In genomic region chr7:148856035-148856881, GRCh38 we compare ENCODE assay signal across 8 cellular contexts. TPM values are rescaled to one million over a fixed set of nuclear protein-coding genes. Genes with fewer than 3 reads are reported as not detected.
DNase-seq lines count a peak whose midpoint lies in the region; ATAC-seq and TF ChIP-seq lines count a peak whose summit lies in the region.

No MANE protein-coding gene starts in this region.

- TF ChIP-seq CTCF in GM13976 (IDR thresholded peaks at IDR 0.05; ENCODE audit: borderline replicate concordance, control extremely low read depth, extremely low read depth, insufficient read depth, missing control alignments) (peak; percentile 49), lung (IDR thresholded peaks at IDR 0.05; ENCODE audit: control extremely low read depth, extremely low read depth) (peak; percentile 27)

- peak overlapping the region; percentile 43 to 90 for H3K27ac Mint-ChIP-seq in stimulated activated naive CD8-positive, alpha-beta T cell treated with anti-CD3 and anti-CD28 coated beads, Interleukin-15, amount 100 ng/mL, for 72 hours

- peak; percentile 69 for ATAC-seq in HG03066 (IDR thresholded peaks at IDR 0.05; ENCODE audit: low read depth, unreplicated experiment)
- ATAC-seq in lung (ENCODE audit: insufficient read depth, low FRiP score), result peak; percentile 58
- peak; percentile 56 for ATAC-seq in stimulated activated naive CD8-positive, alpha-beta T cell treated with anti-CD3 and anti-CD28 coated beads, Interleukin-15, amount 100 ng/mL, for 72 hours

- no peaks in the 10 kb centered on the region for H3K27me3 ChIP-seq in lung (ENCODE audit: control insufficient read depth, insufficient read depth)

- peaks cover 38% of the 10 kb centered on the region for H3K4me1 Mint-ChIP-seq in stimulated activated naive CD8-positive, alpha-beta T cell treated with anti-CD3 and anti-CD28 coated beads, Interleukin-15, amount 100 ng/mL, for 72 hours

- no peaks in the 10 kb centered on the region for H3K9me3 Mint-ChIP-seq in stimulated activated naive CD8-positive, alpha-beta T cell treated with anti-CD3 and anti-CD28 coated beads, Interleukin-15, amount 100 ng/mL, for 72 hours

- no peaks in the 10 kb centered on the region for H3K27me3 Mint-ChIP-seq in stimulated activated naive CD8-positive, alpha-beta T cell treated with anti-CD3 and anti-CD28 coated beads, Interleukin-15, amount 100 ng/mL, for 72 hours

- 67 to 81% methylated on average over 6 of the region's 6 CpGs for WGBS in lung, 2 donors

- H3K9me3 ChIP-seq in lung (ENCODE audit: control insufficient read depth in 2 of 2, insufficient read depth in 1 of 2, low read length in 1 of 2), result no peaks in the 10 kb centered on the region

- DNase-seq in ACHN, result peak; percentile 68
- DNase-seq in GM13976 (ENCODE audit: low spot score), result peak; percentile 55
- DNase-seq in T-helper 1 cell, result peak in 4 of 5 donors; percentile 29 to 52 (median 40)
- DNase-seq in T47D (ENCODE audit: low read depth in 1 of 2, low spot score in 1 of 2), result peak; percentile 11 to 63
- DNase-seq in lung (ENCODE audit: low spot score), result peak; percentile 38
- DNase-seq in stimulated activated naive CD8-positive, alpha-beta T cell treated with anti-CD3 and anti-CD28 coated beads, Interleukin-15, amount 100 ng/mL, for 72 hours, result peak; percentile 32 to 41
- no peak for DNase-seq in OCI-M2 (lab: John Stamatoyannopoulos, UW; ENCODE audit: unreplicated experiment)

- in situ Hi-C loops in ACHN (cut with HindIII; ENCODE audit: low pct_ligation_motif_present, low pct_unique_long_range_greater_than_20kb, low sequenced_read_pairs) (no loop called here), GM13976 (cut with MboI; ENCODE audit: low sequenced_read_pairs, unreplicated experiment) (no loop called here), T47D (cut with HindIII; ENCODE audit: low pct_unique_long_range_greater_than_20kb, low sequenced_read_pairs) (no loop called here)

- H3K27ac ChIP-seq in lung (ENCODE audit: low read depth in 1 of 2, low read length in 1 of 2), result no peak overlapping the region

- H3K4me1 ChIP-seq in lung (ENCODE audit: control insufficient read depth in 2 of 2, insufficient read depth in 2 of 2, low read length in 2 of 2), result no peaks in the 10 kb centered on the region

- H3K36me3 ChIP-seq in lung (ENCODE audit: control insufficient read depth in 2 of 2, insufficient read depth in 2 of 2, low read length in 2 of 2), result no peaks in the 10 kb centered on the region

- peak overlapping the region; percentile 48 to 74 for H3K4me3 Mint-ChIP-seq in stimulated activated naive CD8-positive, alpha-beta T cell treated with anti-CD3 and anti-CD28 coated beads, Interleukin-15, amount 100 ng/mL, for 72 hours

- H3K4me3 ChIP-seq in lung, result no peak overlapping the region

RNA-seq across cellular contexts. Expression of gene EZH2, which starts 27.8 kb away (rescaled TPM):
- 10 to 100 TPM in 1 of 2 donors, 1 to 10 TPM in 1; 4.6 to 14.8 TPM for total RNA-seq in lung
- 1 to 10 TPM; 3.6 to 4.3 TPM for polyA plus RNA-seq in lung
